In genomic region chr12:117484901-117485300, GRCh38 we compare ENCODE assay signal across 20 cellular contexts.
"Had no signal": no experiment of that assay in that cellular context is flagged by ENCODE, and none has a peak within 500 bp of the region (broad histone marks: within the 10 kb centered on the region; RNA-seq: fewer than 3 reads in every experiment).

No MANE protein-coding gene starts in this region.

- DNase-seq: activated CD4-positive, alpha-beta T cell treated with anti-CD3 and anti-CD28 coated beads for 1 hour; activated CD4-positive, alpha-beta T cell treated with anti-CD3 and anti-CD28 coated beads, Interleukin-2, amount 50 U/mL, for 1 hour; activated CD8-positive, alpha-beta T cell treated with anti-CD3 and anti-CD28 coated beads, Interleukin-2, amount 10 ng/mL, durations not matched to agents 7 days and 5 days; activated gamma-delta T cell treated with Interleukin-2 at 50 U/mL for 16 hours; anterior cingulate cortex; body of pancreas; cortex of kidney; endodermal cell; esophagus squamous epithelium; gastrocnemius medialis; kidney glomerular epithelial cell; left ventricle myocardium inferior; naive thymus-derived CD8-positive, alpha-beta T cell; right cardiac atrium; stimulated activated CD4-positive, alpha-beta T cell treated with anti-CD3 and anti-CD28 coated beads, Interleukin-12 subunit alpha, Interleukin-12 subunit beta, amount 100 ng/mL, for 4 hours; stimulated activated CD4-positive, alpha-beta T cell treated with anti-CD3 and anti-CD28 coated beads, Interleukin-4, amount 100 ng/mL, for 4 hours; stimulated activated naive CD8-positive, alpha-beta T cell treated with anti-CD3 and anti-CD28 coated beads, Interleukin-15, amount 100 ng/mL, for 72 hours had no signal

- H3K27me3 ChIP-seq: body of pancreas, cardiac muscle cell, gastrocnemius medialis, tibial nerve had no signal

- H3K27ac ChIP-seq: body of pancreas, cardiac muscle cell, esophagus squamous epithelium, left ventricle myocardium inferior, prostate gland, tibial nerve had no signal

- H3K9me3 ChIP-seq: body of pancreas, gastrocnemius medialis, prostate gland had no signal

- H3K36me3 ChIP-seq: cardiac muscle cell, esophagus squamous epithelium, gastrocnemius medialis, left ventricle myocardium inferior, prostate gland, tibial nerve had no signal

- H3K4me3 ChIP-seq: body of pancreas, cardiac muscle cell, esophagus squamous epithelium, gastrocnemius medialis, left ventricle myocardium inferior, prostate gland, tibial nerve had no signal

- ATAC-seq: activated CD8-positive, alpha-beta T cell treated with anti-CD3 and anti-CD28 coated beads, Interleukin-2, amount 10 ng/mL, durations not matched to agents 7 days and 5 days; body of pancreas; naive thymus-derived CD8-positive, alpha-beta T cell; stimulated activated naive CD8-positive, alpha-beta T cell treated with anti-CD3 and anti-CD28 coated beads, Interleukin-15, amount 100 ng/mL, for 72 hours had no signal

- H3K4me1 ChIP-seq: esophagus squamous epithelium, prostate gland, tibial nerve had no signal
